ENCODE assay signal across 9 cellular contexts in genomic region chr15:89377842-89378698, GRCh38. TPM values are rescaled to one million over a fixed set of nuclear protein-coding genes. Genes with fewer than 3 reads are reported as not detected.
A peak's percentile ranks its signal among the peaks of the same experiment; 100 is the strongest.
DNase-seq lines count a peak whose midpoint lies in the region; ATAC-seq and TF ChIP-seq lines count a peak whose summit lies in the region.
"Had no signal": no experiment of that assay in that cellular context is flagged by ENCODE, and none has a peak within 500 bp of the region (broad histone marks: within the 10 kb centered on the region; RNA-seq: fewer than 3 reads in every experiment).

No MANE protein-coding gene starts in this region.

- peaks cover 5% of the 10 kb centered on the region for H3K4me1 Mint-ChIP-seq in stimulated activated naive CD8-positive, alpha-beta T cell treated with anti-CD3 and anti-CD28 coated beads, Interleukin-15, Interleukin-2, amounts not matched to agents 100 ng/mL and 50 ng/mL, for 24 hours (ENCODE audit: low read depth)
- H3K4me1 Mint-ChIP-seq in natural killer cell treated with Interleukin-12 subunit alpha and Interleukin-12 subunit beta and Interleukin-15 and Interleukin-18, amount 100 ng/mL, for 72 hours (ENCODE audit: low read depth in 2 of 2), result peaks cover 0 to 7% of the 10 kb centered on the region in 2 donors

- DNase-seq in stimulated activated naive CD8-positive, alpha-beta T cell treated with anti-CD3 and anti-CD28 coated beads, Interleukin-15, Interleukin-2, amounts not matched to agents 100 U/mL and 50 U/mL, for 24 hours, result no peak
- DNase-seq in natural killer cell treated with Interleukin-12 subunit alpha and Interleukin-12 subunit beta and Interleukin-15 and Interleukin-18, amount 100 ng/mL, for 72 hours (ENCODE audit: low spot score), result no peak
- DNase-seq in OCI-LY7 (ENCODE audit: low spot score) (no peak), DMS114 treated with DMSO at 0.1 percent for 48 hours (lab: John Stamatoyannopoulos, UW; ENCODE audit: unreplicated experiment) (no peak)
- DNase-seq: AML-193 had no signal

- H3K4me1 ChIP-seq in OCI-LY7 (ENCODE audit: insufficient read depth, low read length, poor library complexity, severe bottlenecking), result no peaks in the 10 kb centered on the region

- no peak for ATAC-seq in stimulated activated naive CD8-positive, alpha-beta T cell treated with anti-CD3 and anti-CD28 coated beads, Interleukin-15, Interleukin-2, amounts not matched to agents 100 U/mL and 50 U/mL, for 24 hours
- ATAC-seq in esophagus mucosa (peak; percentile 87), GM19023 (IDR thresholded peaks at IDR 0.05; ENCODE audit: unreplicated experiment) (no peak), GM19035 (IDR thresholded peaks at IDR 0.05; ENCODE audit: unreplicated experiment) (no peak)
- ATAC-seq in natural killer cell treated with Interleukin-12 subunit alpha and Interleukin-12 subunit beta and Interleukin-15 and Interleukin-18, amount 100 ng/mL, for 72 hours, result peak; percentile 12 to 39

- CTCF ChIA-PET in OCI-LY7 (lab: Charles Lee; ENCODE audit: unreplicated experiment), result no interaction called here

- no peak overlapping the region for H3K27ac Mint-ChIP-seq in stimulated activated naive CD8-positive, alpha-beta T cell treated with anti-CD3 and anti-CD28 coated beads, Interleukin-15, Interleukin-2, amounts not matched to agents 100 ng/mL and 50 ng/mL, for 24 hours
- peak overlapping the region; percentile 49 to 65 for H3K27ac Mint-ChIP-seq in natural killer cell treated with Interleukin-12 subunit alpha and Interleukin-12 subunit beta and Interleukin-15 and Interleukin-18, amount 100 ng/mL, for 72 hours

- TF ChIP-seq CTCF in OCI-LY7 (conservative IDR thresholded peaks at IDR 0.05; ENCODE audit: low read length), result no peak

- H2AFZ ChIP-seq in OCI-LY7 (ENCODE audit: low read length), result no peak overlapping the region

- H3K27ac ChIP-seq in OCI-LY7 (ENCODE audit: low read depth, low read length, poor library complexity, severe bottlenecking), result no peak overlapping the region

- intact Hi-C loops in OCI-LY7 (cut with micrococcal nuclease; ENCODE audit: unreplicated experiment), result no loop called here

- H3K9me3 Mint-ChIP-seq in stimulated activated naive CD8-positive, alpha-beta T cell treated with anti-CD3 and anti-CD28 coated beads, Interleukin-15, Interleukin-2, amounts not matched to agents 100 ng/mL and 50 ng/mL, for 24 hours, result no peaks in the 10 kb centered on the region
- no peaks in the 10 kb centered on the region for H3K9me3 Mint-ChIP-seq in natural killer cell treated with Interleukin-12 subunit alpha and Interleukin-12 subunit beta and Interleukin-15 and Interleukin-18, amount 100 ng/mL, for 72 hours

- H3K36me3 ChIP-seq in OCI-LY7 (ENCODE audit: insufficient read depth, low read length), result no peaks in the 10 kb centered on the region

- H3K4me2 ChIP-seq in OCI-LY7 (ENCODE audit: low read length), result no peak overlapping the region

- no peaks in the 10 kb centered on the region for H4K20me1 ChIP-seq in OCI-LY7 (ENCODE audit: insufficient read depth, low read length)

- H3K4me3 ChIP-seq in OCI-LY7 (ENCODE audit: low read depth, low read length, poor library complexity, severe bottlenecking), result no peak overlapping the region

- POLR2A ChIA-PET in OCI-LY7 (lab: Charles Lee), result no interaction called here

- no TSS peak for BruUV-seq in OCI-LY7 (replicated peaks; lab: Mats Ljungman, UMichigan)

- H3K4me3 Mint-ChIP-seq in stimulated activated naive CD8-positive, alpha-beta T cell treated with anti-CD3 and anti-CD28 coated beads, Interleukin-15, Interleukin-2, amounts not matched to agents 100 ng/mL and 50 ng/mL, for 24 hours, result peak overlapping the region; percentile 41
- H3K4me3 Mint-ChIP-seq in natural killer cell treated with Interleukin-12 subunit alpha and Interleukin-12 subunit beta and Interleukin-15 and Interleukin-18, amount 100 ng/mL, for 72 hours, result peak overlapping the region; percentile 66

- H3K27me3 Mint-ChIP-seq in stimulated activated naive CD8-positive, alpha-beta T cell treated with anti-CD3 and anti-CD28 coated beads, Interleukin-15, Interleukin-2, amounts not matched to agents 100 ng/mL and 50 ng/mL, for 24 hours, result peaks cover 85% of the 10 kb centered on the region
- H3K27me3 Mint-ChIP-seq in natural killer cell treated with Interleukin-12 subunit alpha and Interleukin-12 subunit beta and Interleukin-15 and Interleukin-18, amount 100 ng/mL, for 72 hours, result peaks cover 22 to 47% of the 10 kb centered on the region in 2 donors

- no peaks in the 10 kb centered on the region for H3K36me3 Mint-ChIP-seq in stimulated activated naive CD8-positive, alpha-beta T cell treated with anti-CD3 and anti-CD28 coated beads, Interleukin-15, Interleukin-2, amounts not matched to agents 100 ng/mL and 50 ng/mL, for 24 hours (ENCODE audit: low read depth)
- no peaks in the 10 kb centered on the region for H3K36me3 Mint-ChIP-seq in natural killer cell treated with Interleukin-12 subunit alpha and Interleukin-12 subunit beta and Interleukin-15 and Interleukin-18, amount 100 ng/mL, for 72 hours

- H3K9me3 ChIP-seq in OCI-LY7 (ENCODE audit: low read length), result no peaks in the 10 kb centered on the region

- H3K9me2 ChIP-seq in OCI-LY7 (ENCODE audit: insufficient read depth, low read length), result no peaks in the 10 kb centered on the region

- H3K79me2 ChIP-seq in OCI-LY7 (ENCODE audit: insufficient read depth, low read depth, low read length), result no peaks in the 10 kb centered on the region

RNA-seq across cellular contexts. Expression of gene POLG, which starts 43.4 kb away (rescaled TPM):
- total RNA-seq in esophagus mucosa (34.6 TPM), OCI-LY7 (2022) (91.6 and 93.7 TPM in 2 replicates)
- total RNA-seq in natural killer cell treated with Interleukin-12 subunit alpha and Interleukin-12 subunit beta and Interleukin-15 and Interleukin-18, amount 100 ng/mL, for 72 hours, result 100 to 1,000 TPM; 169 to 184 TPM
- 78.3 and 80.2 TPM in 2 replicates for total RNA-seq in OCI-LY7 (2014; rRNA removed; shearing (Covaris generic))

Comparison
In these comparisons a context has a peak if more than half of its experiments do, and no peak if none do; other contexts are left out.
1. ATAC-seq: peak in esophagus mucosa (single experiment) and natural killer cell treated with Interleukin-12 subunit alpha and Interleukin-12 subunit beta and Interleukin-15 and Interleukin-18, amount 100 ng/mL, for 72 hours (2 of 2); none in stimulated activated naive CD8-positive, alpha-beta T cell treated with anti-CD3 and anti-CD28 coated beads, Interleukin-15, Interleukin-2, amounts not matched to agents 100 U/mL and 50 U/mL, for 24 hours (single experiment), GM19023 (single experiment) and GM19035 (single experiment).